ENCODE assay signal across 31 cellular contexts in genomic region chr6:132079286-132079685, GRCh38.
"Had no signal": no experiment of that assay in that cellular context is flagged by ENCODE, and none has a peak within 500 bp of the region (broad histone marks: within the 10 kb centered on the region; RNA-seq: fewer than 3 reads in every experiment).

No MANE protein-coding gene starts in this region.

- DNase-seq: activated effector memory CD4-positive, alpha-beta T cell treated with anti-CD3 and anti-CD28 coated beads, Interleukin-2, amount 50 U/mL, for 16 hours; activated effector memory CD4-positive, alpha-beta T cell treated with Interleukin-2 at 50 U/mL for 16 hours; activated gamma-delta T cell; activated gamma-delta T cell treated with Interleukin-2 at 50 U/mL for 16 hours; activated naive CD4-positive, alpha-beta T cell; activated naive CD4-positive, alpha-beta T cell treated with anti-CD3 and anti-CD28 coated beads for 36 hours; activated naive CD4-positive, alpha-beta T cell treated with anti-CD3 and anti-CD28 coated beads, Interleukin-2, amount 10 ng/mL, durations not matched to agents 7 days and 5 days; activated naive CD4-positive, alpha-beta T cell treated with Interleukin-2 at 50 U/mL for 16 hours; activated naive CD8-positive, alpha-beta T cell treated with anti-CD3 and anti-CD28 coated beads for 36 hours; activated naive CD8-positive, alpha-beta T cell treated with anti-CD3 and anti-CD28 coated beads, Interleukin-2, amount 10 ng/mL, durations not matched to agents 7 days and 5 days; activated naive CD8-positive, alpha-beta T cell treated with anti-CD3 and anti-CD28 coated beads, Interleukin-2, amount 50 U/mL, for 24 hours; activated T-cell treated with anti-CD3 and anti-CD28 coated beads, Interleukin-2, amount 50 U/mL, for 1 hour; activated T-cell treated with anti-CD3 and anti-CD28 coated beads, Interleukin-2, amount 50 U/mL, for 24 hours; activated T-cell treated with anti-CD3 and anti-CD28 coated beads, Interleukin-2, amount 50 U/mL, for 4 hours; activated T-cell treated with anti-CD3 and anti-CD28 coated beads, Interleukin-2, amount 50 U/mL, for 48 hours; activated T-cell treated with anti-CD3 and anti-CD28 coated beads, Interleukin-2, amount 50 U/mL, for 72 hours; adrenal gland; amniotic stem cell; amygdala; anterior cingulate cortex; aorta; body of pancreas; brain microvascular endothelial cell; caudate nucleus; central memory CD4-positive, alpha-beta T cell; cerebellar nuclear complex had no signal

- H3K27ac ChIP-seq: adrenal gland, ascending aorta, body of pancreas, brain microvascular endothelial cell, breast epithelium, cardiac muscle cell had no signal

- H3K27me3 ChIP-seq: adrenal gland, ascending aorta, body of pancreas, brain microvascular endothelial cell, breast epithelium, cardiac muscle cell had no signal

- H3K4me1 ChIP-seq: adrenal gland, body of pancreas, breast epithelium had no signal

- H3K36me3 ChIP-seq: adrenal gland, ascending aorta, brain microvascular endothelial cell, breast epithelium, cardiac muscle cell had no signal

- H3K9me3 ChIP-seq: ascending aorta, body of pancreas, breast epithelium had no signal

- ATAC-seq: activated naive CD4-positive, alpha-beta T cell treated with anti-CD3 and anti-CD28 coated beads, Interleukin-2, amount 50 U/mL, for 72 hours; activated naive CD8-positive, alpha-beta T cell treated with anti-CD3 and anti-CD28 coated beads, Interleukin-2, amount 50 U/mL, for 24 hours; activated T-cell treated with anti-CD3 and anti-CD28 coated beads, Interleukin-2, amount 50 U/mL, for 4 hours; activated T-cell treated with anti-CD3 and anti-CD28 coated beads, Interleukin-2, amount 50 U/mL, for 72 hours; activated T-helper 17 cell treated with anti-CD3 and anti-CD28 coated beads, Interleukin-2, amount 50 U/mL, for 72 hours; body of pancreas had no signal

- H3K4me3 ChIP-seq: adrenal gland, ascending aorta, body of pancreas, breast epithelium, cardiac muscle cell had no signal
